8 cellular contexts compared by ENCODE assay signal in the genomic region with DNA sequence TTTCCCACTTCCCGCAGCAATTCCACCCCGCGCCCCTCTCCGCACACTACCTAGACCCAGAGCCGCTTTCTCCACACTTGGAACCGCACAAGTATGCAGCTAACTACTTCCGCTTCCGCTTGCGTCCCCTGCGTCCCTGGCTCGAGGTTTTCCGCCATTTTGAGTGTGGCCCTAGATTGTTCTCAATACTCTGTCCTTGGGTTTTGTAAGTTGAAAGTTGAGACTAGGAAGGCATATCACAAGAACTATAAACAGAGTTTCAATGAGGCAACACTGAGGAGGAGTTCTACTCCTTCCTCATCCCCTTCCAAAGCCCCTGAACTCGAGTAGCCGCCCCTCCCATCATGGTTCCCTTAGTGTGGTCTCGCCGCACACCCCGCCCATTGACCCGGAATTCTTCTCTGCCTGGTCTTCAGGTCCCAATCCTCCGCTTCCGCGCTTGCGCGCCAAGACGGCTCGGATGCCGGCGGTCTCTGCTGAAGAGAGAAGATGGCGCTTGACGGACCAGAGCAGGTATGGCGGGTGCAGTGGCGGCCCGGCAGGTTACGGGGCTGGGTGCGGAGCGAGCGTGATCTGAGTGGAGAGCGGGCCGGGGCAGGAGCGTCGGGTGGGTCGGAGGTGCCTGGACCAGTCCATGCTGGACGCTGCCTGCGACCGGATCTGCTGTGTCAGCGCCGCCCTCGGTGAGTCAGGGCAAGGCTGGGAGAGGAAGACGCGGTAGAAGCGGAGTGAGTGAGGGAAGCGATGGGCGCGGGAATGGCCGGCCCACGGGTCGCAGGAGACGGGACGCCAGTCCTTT. TPM values are rescaled to one million over a fixed set of nuclear protein-coding genes. Genes with fewer than 3 reads are reported as not detected.
A peak's percentile ranks its signal among the peaks of the same experiment; 100 is the strongest.
DNase-seq lines count a peak whose midpoint lies in the region; ATAC-seq, FAIRE-seq and TF ChIP-seq lines count a peak whose summit lies in the region.

A gene with protein sequence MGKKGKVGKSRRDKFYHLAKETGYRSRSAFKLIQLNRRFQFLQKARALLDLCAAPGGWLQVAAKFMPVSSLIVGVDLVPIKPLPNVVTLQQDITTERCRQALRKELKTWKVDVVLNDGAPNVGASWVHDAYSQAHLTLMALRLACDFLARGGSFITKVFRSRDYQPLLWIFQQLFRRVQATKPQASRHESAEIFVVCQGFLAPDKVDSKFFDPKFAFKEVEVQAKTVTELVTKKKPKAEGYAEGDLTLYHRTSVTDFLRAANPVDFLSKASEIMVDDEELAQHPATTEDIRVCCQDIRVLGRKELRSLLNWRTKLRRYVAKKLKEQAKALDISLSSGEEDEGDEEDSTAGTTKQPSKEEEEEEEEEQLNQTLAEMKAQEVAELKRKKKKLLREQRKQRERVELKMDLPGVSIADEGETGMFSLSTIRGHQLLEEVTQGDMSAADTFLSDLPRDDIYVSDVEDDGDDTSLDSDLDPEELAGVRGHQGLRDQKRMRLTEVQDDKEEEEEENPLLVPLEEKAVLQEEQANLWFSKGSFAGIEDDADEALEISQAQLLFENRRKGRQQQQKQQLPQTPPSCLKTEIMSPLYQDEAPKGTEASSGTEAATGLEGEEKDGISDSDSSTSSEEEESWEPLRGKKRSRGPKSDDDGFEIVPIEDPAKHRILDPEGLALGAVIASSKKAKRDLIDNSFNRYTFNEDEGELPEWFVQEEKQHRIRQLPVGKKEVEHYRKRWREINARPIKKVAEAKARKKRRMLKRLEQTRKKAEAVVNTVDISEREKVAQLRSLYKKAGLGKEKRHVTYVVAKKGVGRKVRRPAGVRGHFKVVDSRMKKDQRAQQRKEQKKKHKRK (minus strand): TSS at position 662 of the 799 bp plus-strand sequence. CDS start 761 bp downstream, outside the sequence.
A gene (plus strand): TSS at position 430 of the 799 bp plus-strand sequence. CDS start 60 bp downstream, at position 490.

- peaks cover 57% of the 10 kb centered on the region for H3K79me2 ChIP-seq in keratinocyte (ENCODE audit: control insufficient read depth, insufficient read depth, low read length)

- dilution Hi-C loops in keratinocyte (cut with MboI; ENCODE audit: extremely low pct_ligation_motif_present, low sequenced_read_pairs), result no loop called here

- peak within 1 kb of the TSS; percentile 96 for H3K9ac ChIP-seq in keratinocyte (ENCODE audit: control insufficient read depth, extremely low read depth, insufficient read depth, low read length)

- peak within 1 kb of the TSS; percentile 95 for H2AFZ ChIP-seq in keratinocyte (ENCODE audit: control insufficient read depth, low read length)

- no peaks in the 10 kb centered on the region for H4K20me1 ChIP-seq in keratinocyte (ENCODE audit: control insufficient read depth, extremely low read depth, insufficient read depth, low read length)

- peak; percentile 26 to 69 (median 39) for TF ChIP-seq CTCF in keratinocyte (optimal IDR thresholded peaks at IDR 0.05 in 1 of 3, IDR thresholded peaks at IDR 0.05 in 1 of 3, conservative IDR thresholded peaks at IDR 0.05 in 1 of 3; ENCODE audit: extremely low read depth in 1 of 3, insufficient read depth in 2 of 3, low read length in 3 of 3)

- H3K4me3 ChIP-seq in keratinocyte (ENCODE audit: control insufficient read depth in 2 of 3, extremely low read depth in 1 of 3, insufficient read depth in 2 of 3, low read depth in 1 of 3, low read length in 3 of 3), result peak within 1 kb of the TSS; percentile 77 to 92 (median 78)

- peaks cover 49 to 53% of the 10 kb centered on the region in 2 experiments for H3K36me3 ChIP-seq in keratinocyte (ENCODE audit: control insufficient read depth in 2 of 2, extremely low read depth in 1 of 2, insufficient read depth in 2 of 2, low read length in 2 of 2)

- peaks cover 19% of the 10 kb centered on the region for H3K4me1 ChIP-seq in keratinocyte (ENCODE audit: control insufficient read depth, extremely low read depth, insufficient read depth, low read length)

- H3K9me1 ChIP-seq in keratinocyte (ENCODE audit: control insufficient read depth, extremely low read depth, insufficient read depth, low read length), result no peaks in the 10 kb centered on the region

- ATAC-seq in GM19035 (IDR thresholded peaks at IDR 0.05; ENCODE audit: unreplicated experiment) (peak; percentile 87), HG03354 (IDR thresholded peaks at IDR 0.05; ENCODE audit: poor library complexity, severe bottlenecking, unreplicated experiment) (peak; percentile 92)
- ATAC-seq in activated CD4-positive, CD25-positive, alpha-beta regulatory T cell treated with anti-CD3 and anti-CD28 coated beads, Interleukin-2, amount 50 U/mL, for 24 hours, result peak; percentile 93 to 94

- no peaks in the 10 kb centered on the region for H3K9me3 ChIP-seq in keratinocyte (ENCODE audit: control insufficient read depth, low read depth, low read length)

- peak; percentile 78 for FAIRE-seq in keratinocyte (lab: Jason Lieb, UNC)

- DNase-seq in AML-193 (lab: John Stamatoyannopoulos, UW) (peak; percentile 98), NCI-H446 (lab: John Stamatoyannopoulos, UW) (peak; percentile 91 to 93), cerebellar cortex (ENCODE audit: low spot score) (peak; percentile 99), keratinocyte (ENCODE audit: low read depth, low spot score) (peak; percentile 38)
- peak; percentile 90 for DNase-seq in stimulated activated CD4-positive, alpha-beta T cell treated with anti-CD3 and anti-CD28 coated beads, Interleukin-15, amount 100 ng/mL, for 1 hour (ENCODE audit: low read depth in 1 of 2, low spot score in 1 of 2)

- no peaks in the 10 kb centered on the region for H3K27me3 ChIP-seq in keratinocyte (ENCODE audit: control insufficient read depth, extremely low read depth, insufficient read depth, low read length)

- H3K27ac ChIP-seq in keratinocyte (ENCODE audit: control insufficient read depth, insufficient read depth, low read length), result peak within 1 kb of the TSS; percentile 98

- peak within 1 kb of the TSS; percentile 97 for H3K4me2 ChIP-seq in keratinocyte (ENCODE audit: control insufficient read depth, extremely low read depth, insufficient read depth, low read depth, low read length)

RNA-seq across cellular contexts. Expression of the first gene that starts in this region (rescaled TPM):
- polyA plus RNA-seq in keratinocyte, result 35.4 to 48.5 TPM (median 43.7 TPM) in 3 replicates
- polyA plus RNA-seq in keratinocyte (2011; ENCODE audit: low read depth), result 22.7 TPM
- 26.8 and 31.6 TPM in 2 replicates for polyA plus RNA-seq in keratinocyte (2011; cell fraction: cytosol; rRNA removed)
- 65.6 and 77.0 TPM in 2 replicates for polyA plus RNA-seq in keratinocyte (2011; cell fraction: nucleus; rRNA removed)
- 19.0 and 39.7 TPM in 2 replicates for polyA plus RNA-seq in keratinocyte (2012; ENCODE audit: low replicate concordance)
- polyA minus RNA-seq in keratinocyte, result 41.5 to 50.2 TPM (median 46.3 TPM) in 3 replicates
- 18.6 TPM for polyA minus RNA-seq in keratinocyte (2011; cell fraction: cytosol; rRNA and poly(A)+ RNA removed)
- polyA minus RNA-seq in keratinocyte (2011; cell fraction: nucleus; rRNA and poly(A)+ RNA removed), result 45.5 and 50.7 TPM in 2 replicates

RNA-seq across cellular contexts. Expression of the second gene that starts in this region (rescaled TPM):
- 111 to 208 TPM (median 141 TPM) in 3 replicates for polyA plus RNA-seq in keratinocyte
- polyA plus RNA-seq in keratinocyte (2011; ENCODE audit: low read depth), result 130 TPM
- polyA plus RNA-seq in keratinocyte (2011; cell fraction: cytosol; rRNA removed), result 141 and 155 TPM in 2 replicates
- 115 TPM in 2 replicates for polyA plus RNA-seq in keratinocyte (2011; cell fraction: nucleus; rRNA removed)
- polyA plus RNA-seq in keratinocyte (2012; ENCODE audit: low replicate concordance), result 93.3 and 143 TPM in 2 replicates
- polyA minus RNA-seq in keratinocyte, result 71.5 to 165 TPM (median 143 TPM) in 3 replicates
- 100 TPM for polyA minus RNA-seq in keratinocyte (2011; cell fraction: cytosol; rRNA and poly(A)+ RNA removed)
- 36.1 and 56.9 TPM in 2 replicates for polyA minus RNA-seq in keratinocyte (2011; cell fraction: nucleus; rRNA and poly(A)+ RNA removed)

Comparison
In these comparisons a context has a peak if more than half of its experiments do, and no peak if none do; other contexts are left out.
1. Peak in every context shown above with its lines: DNase-seq, ATAC-seq, H3K4me3 ChIP-seq and H3K27ac ChIP-seq.
2. DNase-seq: peak in every context shown above with its lines; median percentile 99 in cerebellar cortex; 98 in AML-193; 92 in NCI-H446; 90 in stimulated activated CD4-positive, alpha-beta T cell treated with anti-CD3 and anti-CD28 coated beads, Interleukin-15, amount 100 ng/mL, for 1 hour; 38 in keratinocyte.